In the genomic region with DNA sequence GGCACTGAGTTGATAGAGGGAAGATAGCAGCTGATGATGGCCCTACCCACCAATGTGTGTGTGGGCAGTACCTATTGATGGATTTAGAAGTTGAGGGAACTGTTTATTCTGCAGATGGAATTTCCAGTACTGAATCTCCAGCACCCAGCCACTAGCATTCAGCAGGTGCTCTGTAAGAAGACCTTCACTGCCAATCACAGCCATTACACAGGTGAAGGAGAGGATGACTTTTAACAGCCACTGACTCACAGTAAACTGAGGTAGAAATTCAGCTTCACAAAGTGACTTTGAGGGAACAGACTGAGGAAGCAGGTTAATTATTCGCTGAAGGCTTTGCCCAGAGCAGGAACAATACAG, we compare ENCODE assay signal across 24 cellular contexts.
A peak's percentile ranks its signal among the peaks of the same experiment; 100 is the strongest.
DNase-seq lines count a peak whose midpoint lies in the region; ATAC-seq, FAIRE-seq and TF ChIP-seq lines count a peak whose summit lies in the region.
"Had no signal": no experiment of that assay in that cellular context is flagged by ENCODE, and none has a peak within 500 bp of the region (broad histone marks: within the 10 kb centered on the region; RNA-seq: fewer than 3 reads in every experiment).

No MANE protein-coding gene starts in this region.

- no peak overlapping the region for H3K18ac ChIP-seq in neuronal stem cell (ENCODE audit: low read length)

- H3K23ac ChIP-seq in neuronal stem cell (ENCODE audit: low read depth, low read length, poor library complexity): no peak overlapping the region

- H3K27ac Mint-ChIP-seq in stimulated activated naive CD8-positive, alpha-beta T cell treated with anti-CD3 and anti-CD28 coated beads, Interleukin-15, Interleukin-2, amounts not matched to agents 100 ng/mL and 50 ng/mL, for 24 hours: peak overlapping the region; percentile 49
- H3K27ac Mint-ChIP-seq in stimulated activated naive CD8-positive, alpha-beta T cell treated with anti-CD3 and anti-CD28 coated beads, Interleukin-15, amount 100 ng/mL, for 72 hours: peak overlapping the region in 1 of 2 donors; percentile 7

- H4K91ac ChIP-seq in neuronal stem cell (ENCODE audit: low read depth, low read length, poor library complexity): no peak overlapping the region

- no peak overlapping the region for H2AK5ac ChIP-seq in neuronal stem cell (ENCODE audit: low read depth, low read length)

- H3K27me3 Mint-ChIP-seq in stimulated activated naive CD8-positive, alpha-beta T cell treated with anti-CD3 and anti-CD28 coated beads, Interleukin-15, Interleukin-2, amounts not matched to agents 100 ng/mL and 50 ng/mL, for 24 hours: no peaks in the 10 kb centered on the region
- H3K27me3 Mint-ChIP-seq in stimulated activated naive CD8-positive, alpha-beta T cell treated with anti-CD3 and anti-CD28 coated beads, Interleukin-15, amount 100 ng/mL, for 72 hours: no peaks in the 10 kb centered on the region

- no peak overlapping the region for H3K14ac ChIP-seq in neuronal stem cell (ENCODE audit: low read length)

- no peak overlapping the region for H3K9ac ChIP-seq in neuronal stem cell (ENCODE audit: low read depth, low read length, poor library complexity)

- no peak overlapping the region for H3K4me3 ChIP-seq in vagina
- H3K4me3 ChIP-seq in neuronal stem cell (ENCODE audit: low read length in 2 of 2): no peak overlapping the region
- no peak overlapping the region for H3K4me3 ChIP-seq in breast epithelium
- H3K4me3 ChIP-seq: A549, SK-N-MC had no signal

- no peak overlapping the region for H2BK120ac ChIP-seq in neuronal stem cell (ENCODE audit: low read depth, low read length)

- no peak overlapping the region for H3K4me3 Mint-ChIP-seq in stimulated activated naive CD8-positive, alpha-beta T cell treated with anti-CD3 and anti-CD28 coated beads, Interleukin-15, Interleukin-2, amounts not matched to agents 100 ng/mL and 50 ng/mL, for 24 hours
- H3K4me3 Mint-ChIP-seq in stimulated activated naive CD8-positive, alpha-beta T cell treated with anti-CD3 and anti-CD28 coated beads, Interleukin-15, amount 100 ng/mL, for 72 hours: no peak overlapping the region

- no peak overlapping the region for H2BK5ac ChIP-seq in neuronal stem cell (ENCODE audit: low read length)

- no peaks in the 10 kb centered on the region for H3K9me3 Mint-ChIP-seq in stimulated activated naive CD8-positive, alpha-beta T cell treated with anti-CD3 and anti-CD28 coated beads, Interleukin-15, Interleukin-2, amounts not matched to agents 100 ng/mL and 50 ng/mL, for 24 hours
- no peaks in the 10 kb centered on the region for H3K9me3 Mint-ChIP-seq in stimulated activated naive CD8-positive, alpha-beta T cell treated with anti-CD3 and anti-CD28 coated beads, Interleukin-15, amount 100 ng/mL, for 72 hours

- TF ChIP-seq POLR2A in GM12891 (IDR thresholded peaks at IDR 0.05; ENCODE audit: low read depth, low read length) (no peak), vagina (IDR thresholded peaks at IDR 0.05) (no peak), breast epithelium (IDR thresholded peaks at IDR 0.05) (no peak)

- H3K79me1 ChIP-seq in neuronal stem cell (ENCODE audit: low read depth, low read length): no peaks in the 10 kb centered on the region

- H2BK12ac ChIP-seq in neuronal stem cell (ENCODE audit: low read length): no peak overlapping the region

- peaks cover 46% of the 10 kb centered on the region for H3K4me1 Mint-ChIP-seq in stimulated activated naive CD8-positive, alpha-beta T cell treated with anti-CD3 and anti-CD28 coated beads, Interleukin-15, Interleukin-2, amounts not matched to agents 100 ng/mL and 50 ng/mL, for 24 hours (ENCODE audit: low read depth)
- peaks cover 34% of the 10 kb centered on the region for H3K4me1 Mint-ChIP-seq in stimulated activated naive CD8-positive, alpha-beta T cell treated with anti-CD3 and anti-CD28 coated beads, Interleukin-15, amount 100 ng/mL, for 72 hours

- H3K36me3 ChIP-seq in vagina (no peaks in the 10 kb centered on the region), neuronal stem cell (replicated peaks in 1 of 2; ENCODE audit: control insufficient read depth in 2 of 2, insufficient read depth in 2 of 2, low read length in 2 of 2) (no peaks in the 10 kb centered on the region), breast epithelium (no peaks in the 10 kb centered on the region)
- H3K36me3 ChIP-seq: BE2C had no signal

- no peak overlapping the region for H2AFZ ChIP-seq in neuronal stem cell (ENCODE audit: low read length)

- no peak for ATAC-seq in stimulated activated naive CD8-positive, alpha-beta T cell treated with anti-CD3 and anti-CD28 coated beads, Interleukin-15, amount 100 ng/mL, for 72 hours
- ATAC-seq: A549 had no signal

- H3K27ac ChIP-seq in vagina: no peak overlapping the region
- no peak overlapping the region for H3K27ac ChIP-seq in neuronal stem cell (replicated peaks; ENCODE audit: low read length)
- no peak overlapping the region for H3K27ac ChIP-seq in breast epithelium
- H3K27ac ChIP-seq: A549, RWPE1, SK-N-MC had no signal

- peak; percentile 59 for FAIRE-seq in GM12891 (lab: Jason Lieb, UNC)
- FAIRE-seq: A549, D721Med had no signal

- H3K4me2 ChIP-seq in neuronal stem cell (ENCODE audit: insufficient read depth, low read length, poor library complexity, severe bottlenecking): no peak overlapping the region
- H3K4me2 ChIP-seq: A549 had no signal

- no peaks in the 10 kb centered on the region for H3K27me3 ChIP-seq in vagina
- peaks cover 0 to 4% (median 2%) of the 10 kb centered on the region in 3 experiments for H3K27me3 ChIP-seq in neuronal stem cell (ENCODE audit: control insufficient read depth in 3 of 3, insufficient read depth in 3 of 3, low read depth in 1 of 3, low read length in 3 of 3)
- H3K27me3 ChIP-seq in breast epithelium: peaks cover 0 to 4% of the 10 kb centered on the region in 2 donors
- H3K27me3 ChIP-seq: BE2C had no signal

- intact Hi-C loops in vagina (cut with DNase I): no loop called here
- intact Hi-C loops in breast epithelium (cut with DNase I; ENCODE audit: low total_unique reads): no loop called here

- WGBS in neuronal stem cell (ENCODE audit: extremely low coverage in 2 of 2, insufficient read length in 2 of 2, insufficient replicate concordance in 1 of 2), 2 donors: no CpG with 5 or more reads among the region's 1 CpG

- H3K9me3 ChIP-seq in vagina (no peaks in the 10 kb centered on the region), neuronal stem cell (replicated peaks in 1 of 2; ENCODE audit: control insufficient read depth in 2 of 2, insufficient read depth in 1 of 2, low read depth in 1 of 2, low read length in 2 of 2) (no peaks in the 10 kb centered on the region), breast epithelium (no peaks in the 10 kb centered on the region)
- H3K9me3 ChIP-seq: A549, BE2C had no signal

- no peaks in the 10 kb centered on the region for H3K36me3 Mint-ChIP-seq in stimulated activated naive CD8-positive, alpha-beta T cell treated with anti-CD3 and anti-CD28 coated beads, Interleukin-15, Interleukin-2, amounts not matched to agents 100 ng/mL and 50 ng/mL, for 24 hours (ENCODE audit: low read depth)

- TF ChIP-seq CTCF in vagina (IDR thresholded peaks at IDR 0.05): no peak
- TF ChIP-seq CTCF in breast epithelium (IDR thresholded peaks at IDR 0.05): no peak

- H2BK15ac ChIP-seq in neuronal stem cell (ENCODE audit: low read length): no peak overlapping the region

- DNase-seq in stimulated activated naive CD8-positive, alpha-beta T cell treated with anti-CD3 and anti-CD28 coated beads, Interleukin-15, amount 100 ng/mL, for 72 hours: no peak
- no peak for DNase-seq in GM12891 (ENCODE audit: insufficient read length, low spot score)
- DNase-seq in islet precursor cell: peak; percentile 7
- peak; percentile 34 to 42 for DNase-seq in vagina (ENCODE audit: extremely low spot score in 2 of 2)
- no peak for DNase-seq in HK-2 (ENCODE audit: unreplicated experiment)
- no peak for DNase-seq in neuronal stem cell (ENCODE audit: low spot score)
- DNase-seq in breast epithelium (ENCODE audit: low spot score in 2 of 2): no peak
- DNase-seq: BE2C; DMS53; GF-D8; KG1; NCI-H1092 treated with DMSO at 0.1 percent for 48 hours; NCI-H1436 treated with DMSO at 0.1 percent for 48 hours; NCI-H1930; NCI-H2227 treated with DMSO at 0.1 percent for 48 hours; NCI-H510A; NCI-H774; NK-92 treated with Interleukin-12 subunit alpha and Interleukin-12 subunit beta, amount 100 ng/mL, for 24 hours; SHP77 treated with DMSO at 0.1 percent for 48 hours had no signal

- H3K4me1 ChIP-seq in vagina (no peaks in the 10 kb centered on the region), neuronal stem cell (ENCODE audit: control insufficient read depth in 2 of 2, insufficient read depth in 1 of 2, low read depth in 1 of 2, low read length in 2 of 2) (no peaks in the 10 kb centered on the region), breast epithelium (no peaks in the 10 kb centered on the region)
- H3K4me1 ChIP-seq: BE2C had no signal

- H4K8ac ChIP-seq in neuronal stem cell (ENCODE audit: low read depth, low read length): no peak overlapping the region

- no peak overlapping the region for H3K4ac ChIP-seq in neuronal stem cell (ENCODE audit: low read length)

TF ChIP-seq in GM12891, 5 proteins besides CTCF, POLR2A, EP300 and RAD21:
- no peak for TF ChIP-seq POU2F2 (IDR thresholded peaks at IDR 0.05; ENCODE audit: low read depth, low read length)
- no peak for TF ChIP-seq POLR2AphosphoS5 (IDR thresholded peaks at IDR 0.05; ENCODE audit: low read depth, low read length)
- TF ChIP-seq PAX5 (IDR thresholded peaks at IDR 0.05; ENCODE audit: insufficient read depth, low read length, severe bottlenecking): no peak
- TF ChIP-seq TAF1 (IDR thresholded peaks at IDR 0.05; ENCODE audit: low read depth, low read length): no peak
- TF ChIP-seq SPI1 (IDR thresholded peaks at IDR 0.05; ENCODE audit: low read depth, low read length): no peak

Comparison
In these comparisons a context has a peak if more than half of its experiments do, and no peak if none do; other contexts are left out.
1. DNase-seq: peak in islet precursor cell (single experiment) and vagina (2 of 2); none in stimulated activated naive CD8-positive, alpha-beta T cell treated with anti-CD3 and anti-CD28 coated beads, Interleukin-15, amount 100 ng/mL, for 72 hours (0 of 2), GM12891 (single experiment), HK-2 (single experiment), neuronal stem cell (single experiment) and breast epithelium (0 of 2).